In genomic region chr6:158758941-158759479, GRCh38 we compare ENCODE assay signal across 16 cellular contexts.
DNase-seq lines count a peak whose midpoint lies in the region; ATAC-seq, FAIRE-seq and TF ChIP-seq lines count a peak whose summit lies in the region.
"Had no signal": no experiment of that assay in that cellular context is flagged by ENCODE, and none has a peak within 500 bp of the region (broad histone marks: within the 10 kb centered on the region; RNA-seq: fewer than 3 reads in every experiment).

No MANE protein-coding gene starts in this region.

- CTCF ChIA-PET in RWPE1 (lab: Yijun Ruan, JAX) = no interaction called here

- H3K9me3 ChIP-seq in mucosa of descending colon = no peaks in the 10 kb centered on the region
- H3K9me3 ChIP-seq: transverse colon had no signal

- peak overlapping the region; percentile 27 for H3K27ac ChIP-seq in RWPE1
- H3K27ac ChIP-seq: 22Rv1, transverse colon had no signal

- H3K36me3 ChIP-seq in mucosa of descending colon (ENCODE audit: low read depth) = no peaks in the 10 kb centered on the region
- H3K36me3 ChIP-seq: transverse colon had no signal

- DNase-seq in DMS53 (lab: John Stamatoyannopoulos, UW) (peak; percentile 48), DMS53 treated with DMSO at 0.1 percent for 48 hours (lab: John Stamatoyannopoulos, UW; ENCODE audit: unreplicated experiment) (no peak), NCI-H1694 (lab: John Stamatoyannopoulos, UW) (peak; percentile 27), RWPE1 (ENCODE audit: low spot score) (no peak), mucosa of descending colon (no peak), D721Med (ENCODE audit: insufficient read length, low spot score) (no peak)
- DNase-seq in stimulated activated CD4-positive, alpha-beta T cell treated with anti-CD3 and anti-CD28 coated beads, Interleukin-2, amount 100 ng/mL, for 48 hours = no peak
- DNase-seq in activated CD4-positive, alpha-beta T cell treated with anti-CD3 and anti-CD28 coated beads for 1 hour = no peak
- DNase-seq: activated naive CD8-positive, alpha-beta T cell treated with anti-CD3 and anti-CD28 coated beads, Interleukin-2, amount 10 ng/mL, durations not matched to agents 7 days and 5 days; dermis blood vessel endothelial cell; foreskin melanocyte; Karpas-422; naive B cell; transverse colon had no signal

- intact Hi-C loops in mucosa of descending colon (cut with DNase I, micrococcal nuclease) = no loop called here

- TF ChIP-seq CTCF in RWPE1 (conservative IDR thresholded peaks at IDR 0.05; ENCODE audit: low read depth) = no peak
- no peak for TF ChIP-seq CTCF in mucosa of descending colon (IDR thresholded peaks at IDR 0.05)
- no peak for TF ChIP-seq CTCF in D721Med (IDR thresholded peaks at IDR 0.05; ENCODE audit: insufficient read depth, missing control alignments)

- POLR2A ChIA-PET in RWPE1 (lab: Yijun Ruan, JAX; ENCODE audit: low non-redundant PET) = no interaction called here

- no peak for FAIRE-seq in D721Med (lab: Jason Lieb, UNC)

- no peak overlapping the region for H3K4me3 ChIP-seq in mucosa of descending colon
- H3K4me3 ChIP-seq: smooth muscle cell, transverse colon had no signal

- peak; percentile 1 for ATAC-seq in mucosa of descending colon

- no peaks in the 10 kb centered on the region for H3K4me1 ChIP-seq in mucosa of descending colon (ENCODE audit: low read depth)
- H3K4me1 ChIP-seq: transverse colon had no signal

Comparison
In these comparisons a context has a peak if more than half of its experiments do, and no peak if none do; other contexts are left out.
1. DNase-seq: peak in DMS53 (single experiment) and NCI-H1694 (single experiment); none in DMS53 treated with DMSO at 0.1 percent for 48 hours (single experiment), RWPE1 (single experiment), mucosa of descending colon (0 of 3), D721Med (single experiment), stimulated activated CD4-positive, alpha-beta T cell treated with anti-CD3 and anti-CD28 coated beads, Interleukin-2, amount 100 ng/mL, for 48 hours (0 of 2) and activated CD4-positive, alpha-beta T cell treated with anti-CD3 and anti-CD28 coated beads for 1 hour (single experiment).